ENCODE assay signal across 1 cellular context in the genomic region with DNA sequence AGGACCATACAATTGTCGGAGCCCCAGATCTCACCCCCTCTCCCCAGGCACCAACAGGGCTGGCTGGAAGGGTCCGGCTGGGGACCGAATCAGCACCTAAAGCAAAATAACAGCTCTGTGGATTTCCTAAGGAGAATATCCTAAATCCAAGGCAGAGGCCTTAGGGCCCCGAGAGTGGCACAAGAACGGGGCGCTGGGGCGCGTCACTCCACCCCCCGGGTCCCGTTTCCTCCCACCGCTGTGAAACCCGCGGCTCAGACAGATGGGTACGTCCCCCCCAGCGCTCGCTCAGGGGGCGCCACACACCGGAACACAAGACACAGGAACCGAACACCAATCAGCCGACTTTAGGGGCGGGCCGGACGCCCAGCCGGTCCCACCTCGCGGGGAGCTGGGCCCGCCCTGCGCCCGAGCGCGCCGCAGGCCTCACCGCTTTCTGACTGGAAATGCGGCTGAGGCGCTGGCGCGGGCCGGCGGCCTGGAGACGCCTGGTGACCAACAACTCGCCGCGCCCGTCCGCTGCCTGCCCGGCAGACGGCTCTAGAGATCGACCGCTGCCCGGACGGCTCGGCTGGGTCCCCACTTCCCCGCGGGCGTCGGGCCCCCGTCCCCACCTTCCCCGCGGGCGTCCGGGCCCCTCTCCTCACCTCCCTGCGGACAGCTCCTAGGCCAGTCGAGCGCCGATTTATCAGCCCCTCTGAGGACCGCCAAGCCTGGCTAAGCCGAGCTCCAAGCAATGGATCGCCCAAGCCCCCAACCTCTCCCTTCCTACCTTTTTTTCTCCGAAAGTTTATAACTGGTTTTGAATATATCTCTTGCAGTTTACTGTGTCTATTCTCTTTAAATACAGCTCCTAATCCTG.
TF ChIP-seq lines count a peak whose summit lies in the region.

A gene with protein sequence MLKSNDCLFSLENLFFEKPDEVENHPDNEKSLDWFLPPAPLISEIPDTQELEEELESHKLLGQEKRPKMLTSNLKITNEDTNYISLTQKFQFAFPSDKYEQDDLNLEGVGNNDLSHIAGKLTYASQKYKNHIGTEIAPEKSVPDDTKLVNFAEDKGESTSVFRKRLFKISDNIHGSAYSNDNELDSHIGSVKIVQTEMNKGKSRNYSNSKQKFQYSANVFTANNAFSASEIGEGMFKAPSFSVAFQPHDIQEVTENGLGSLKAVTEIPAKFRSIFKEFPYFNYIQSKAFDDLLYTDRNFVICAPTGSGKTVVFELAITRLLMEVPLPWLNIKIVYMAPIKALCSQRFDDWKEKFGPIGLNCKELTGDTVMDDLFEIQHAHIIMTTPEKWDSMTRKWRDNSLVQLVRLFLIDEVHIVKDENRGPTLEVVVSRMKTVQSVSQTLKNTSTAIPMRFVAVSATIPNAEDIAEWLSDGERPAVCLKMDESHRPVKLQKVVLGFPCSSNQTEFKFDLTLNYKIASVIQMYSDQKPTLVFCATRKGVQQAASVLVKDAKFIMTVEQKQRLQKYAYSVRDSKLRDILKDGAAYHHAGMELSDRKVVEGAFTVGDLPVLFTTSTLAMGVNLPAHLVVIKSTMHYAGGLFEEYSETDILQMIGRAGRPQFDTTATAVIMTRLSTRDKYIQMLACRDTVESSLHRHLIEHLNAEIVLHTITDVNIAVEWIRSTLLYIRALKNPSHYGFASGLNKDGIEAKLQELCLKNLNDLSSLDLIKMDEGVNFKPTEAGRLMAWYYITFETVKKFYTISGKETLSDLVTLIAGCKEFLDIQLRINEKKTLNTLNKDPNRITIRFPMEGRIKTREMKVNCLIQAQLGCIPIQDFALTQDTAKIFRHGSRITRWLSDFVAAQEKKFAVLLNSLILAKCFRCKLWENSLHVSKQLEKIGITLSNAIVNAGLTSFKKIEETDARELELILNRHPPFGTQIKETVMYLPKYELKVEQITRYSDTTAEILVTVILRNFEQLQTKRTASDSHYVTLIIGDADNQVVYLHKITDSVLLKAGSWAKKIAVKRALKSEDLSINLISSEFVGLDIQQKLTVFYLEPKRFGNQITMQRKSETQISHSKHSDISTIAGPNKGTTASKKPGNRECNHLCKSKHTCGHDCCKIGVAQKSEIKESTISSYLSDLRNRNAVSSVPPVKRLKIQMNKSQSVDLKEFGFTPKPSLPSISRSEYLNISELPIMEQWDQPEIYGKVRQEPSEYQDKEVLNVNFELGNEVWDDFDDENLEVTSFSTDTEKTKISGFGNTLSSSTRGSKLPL (N-terminal part only) (minus strand): TSS at position 687 of the 862 bp plus-strand sequence. CDS start 3,755 bp downstream, outside the sequence.

TF ChIP-seq in HepG2, 621 proteins besides CTCF, POLR2A, EP300 and RAD21 (continued from another document and continues in another):
- TF ChIP-seq, protein P1, sequence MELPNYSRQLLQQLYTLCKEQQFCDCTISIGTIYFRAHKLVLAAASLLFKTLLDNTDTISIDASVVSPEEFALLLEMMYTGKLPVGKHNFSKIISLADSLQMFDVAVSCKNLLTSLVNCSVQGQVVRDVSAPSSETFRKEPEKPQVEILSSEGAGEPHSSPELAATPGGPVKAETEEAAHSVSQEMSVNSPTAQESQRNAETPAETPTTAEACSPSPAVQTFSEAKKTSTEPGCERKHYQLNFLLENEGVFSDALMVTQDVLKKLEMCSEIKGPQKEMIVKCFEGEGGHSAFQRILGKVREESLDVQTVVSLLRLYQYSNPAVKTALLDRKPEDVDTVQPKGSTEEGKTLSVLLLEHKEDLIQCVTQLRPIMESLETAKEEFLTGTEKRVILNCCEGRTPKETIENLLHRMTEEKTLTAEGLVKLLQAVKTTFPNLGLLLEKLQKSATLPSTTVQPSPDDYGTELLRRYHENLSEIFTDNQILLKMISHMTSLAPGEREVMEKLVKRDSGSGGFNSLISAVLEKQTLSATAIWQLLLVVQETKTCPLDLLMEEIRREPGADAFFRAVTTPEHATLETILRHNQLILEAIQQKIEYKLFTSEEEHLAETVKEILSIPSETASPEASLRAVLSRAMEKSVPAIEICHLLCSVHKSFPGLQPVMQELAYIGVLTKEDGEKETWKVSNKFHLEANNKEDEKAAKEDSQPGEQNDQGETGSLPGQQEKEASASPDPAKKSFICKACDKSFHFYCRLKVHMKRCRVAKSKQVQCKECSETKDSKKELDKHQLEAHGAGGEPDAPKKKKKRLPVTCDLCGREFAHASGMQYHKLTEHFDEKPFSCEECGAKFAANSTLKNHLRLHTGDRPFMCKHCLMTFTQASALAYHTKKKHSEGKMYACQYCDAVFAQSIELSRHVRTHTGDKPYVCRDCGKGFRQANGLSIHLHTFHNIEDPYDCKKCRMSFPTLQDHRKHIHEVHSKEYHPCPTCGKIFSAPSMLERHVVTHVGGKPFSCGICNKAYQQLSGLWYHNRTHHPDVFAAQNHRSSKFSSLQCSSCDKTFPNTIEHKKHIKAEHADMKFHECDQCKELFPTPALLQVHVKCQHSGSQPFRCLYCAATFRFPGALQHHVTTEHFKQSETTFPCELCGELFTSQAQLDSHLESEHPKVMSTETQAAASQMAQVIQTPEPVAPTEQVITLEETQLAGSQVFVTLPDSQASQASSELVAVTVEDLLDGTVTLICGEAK (IDR thresholded peaks at IDR 0.05) = no peak
- TF ChIP-seq, protein P1 (CRISPR knock-in tag; IDR thresholded peaks at IDR 0.05) = 0 out of 2 replicates have a peak, but pooled peaks have one; percentile 19
- no peak for TF ChIP-seq POGZ (CRISPR knock-in tag; IDR thresholded peaks at IDR 0.05)
- TF ChIP-seq NFKB2 (CRISPR knock-in tag; IDR thresholded peaks at IDR 0.05; ENCODE audit: borderline replicate concordance) = peak; percentile 53; the same call in 1 of the 2 replicates
- peak; percentile 83 for TF ChIP-seq ZNF777 (CRISPR knock-in tag; IDR thresholded peaks at IDR 0.05)
- no peak for TF ChIP-seq SNAPC2 (CRISPR knock-in tag; IDR thresholded peaks at IDR 0.05)
- TF ChIP-seq, protein P2, sequence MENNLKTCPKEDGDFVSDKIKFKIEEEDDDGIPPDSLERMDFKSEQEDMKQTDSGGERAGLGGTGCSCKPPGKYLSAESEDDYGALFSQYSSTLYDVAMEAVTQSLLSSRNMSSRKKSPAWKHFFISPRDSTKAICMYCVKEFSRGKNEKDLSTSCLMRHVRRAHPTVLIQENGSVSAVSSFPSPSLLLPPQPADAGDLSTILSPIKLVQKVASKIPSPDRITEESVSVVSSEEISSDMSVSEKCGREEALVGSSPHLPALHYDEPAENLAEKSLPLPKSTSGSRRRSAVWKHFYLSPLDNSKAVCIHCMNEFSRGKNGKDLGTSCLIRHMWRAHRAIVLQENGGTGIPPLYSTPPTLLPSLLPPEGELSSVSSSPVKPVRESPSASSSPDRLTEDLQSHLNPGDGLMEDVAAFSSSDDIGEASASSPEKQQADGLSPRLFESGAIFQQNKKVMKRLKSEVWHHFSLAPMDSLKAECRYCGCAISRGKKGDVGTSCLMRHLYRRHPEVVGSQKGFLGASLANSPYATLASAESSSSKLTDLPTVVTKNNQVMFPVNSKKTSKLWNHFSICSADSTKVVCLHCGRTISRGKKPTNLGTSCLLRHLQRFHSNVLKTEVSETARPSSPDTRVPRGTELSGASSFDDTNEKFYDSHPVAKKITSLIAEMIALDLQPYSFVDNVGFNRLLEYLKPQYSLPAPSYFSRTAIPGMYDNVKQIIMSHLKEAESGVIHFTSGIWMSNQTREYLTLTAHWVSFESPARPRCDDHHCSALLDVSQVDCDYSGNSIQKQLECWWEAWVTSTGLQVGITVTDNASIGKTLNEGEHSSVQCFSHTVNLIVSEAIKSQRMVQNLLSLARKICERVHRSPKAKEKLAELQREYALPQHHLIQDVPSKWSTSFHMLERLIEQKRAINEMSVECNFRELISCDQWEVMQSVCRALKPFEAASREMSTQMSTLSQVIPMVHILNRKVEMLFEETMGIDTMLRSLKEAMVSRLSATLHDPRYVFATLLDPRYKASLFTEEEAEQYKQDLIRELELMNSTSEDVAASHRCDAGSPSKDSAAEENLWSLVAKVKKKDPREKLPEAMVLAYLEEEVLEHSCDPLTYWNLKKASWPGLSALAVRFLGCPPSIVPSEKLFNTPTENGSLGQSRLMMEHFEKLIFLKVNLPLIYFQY (CRISPR knock-in tag; IDR thresholded peaks at IDR 0.05; ENCODE audit: borderline replicate concordance) = 0 out of 2 replicates have a peak, but pooled peaks have one; percentile 53
- TF ChIP-seq, protein P3, sequence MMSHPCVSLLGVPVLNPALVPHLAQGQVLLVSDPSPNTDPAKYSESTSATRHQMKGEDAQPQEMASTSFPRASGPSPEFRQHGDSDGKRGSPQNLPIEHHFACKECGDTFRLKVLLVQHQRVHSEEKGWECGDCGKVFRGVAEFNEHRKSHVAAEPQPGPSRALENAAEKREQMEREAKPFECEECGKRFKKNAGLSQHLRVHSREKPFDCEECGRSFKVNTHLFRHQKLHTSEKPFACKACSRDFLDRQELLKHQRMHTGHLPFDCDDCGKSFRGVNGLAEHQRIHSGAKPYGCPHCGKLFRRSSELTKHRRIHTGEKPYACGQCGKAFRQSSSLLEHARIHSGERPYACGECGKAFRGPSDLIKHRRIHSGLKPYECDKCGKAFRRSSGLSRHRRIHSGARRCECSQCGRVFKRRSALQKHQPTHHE (CRISPR knock-in tag; IDR thresholded peaks at IDR 0.05; ENCODE audit: borderline replicate concordance) = no peak
- peak; percentile 78 for TF ChIP-seq PHF8 (CRISPR knock-in tag; IDR thresholded peaks at IDR 0.05)
- TF ChIP-seq RFX1 (IDR thresholded peaks at IDR 0.05) = no peak
- peak; percentile 47 for TF ChIP-seq SAP130 (CRISPR knock-in tag; IDR thresholded peaks at IDR 0.05; ENCODE audit: low read depth)
- no peak for TF ChIP-seq ZNF773 (CRISPR knock-in tag; IDR thresholded peaks at IDR 0.05; ENCODE audit: borderline replicate concordance)
- TF ChIP-seq FOXO1 (CRISPR knock-in tag; IDR thresholded peaks at IDR 0.05) = no peak
- TF ChIP-seq ZNF20 (CRISPR knock-in tag; IDR thresholded peaks at IDR 0.05) = no peak
- TF ChIP-seq ZNF607 (CRISPR knock-in tag; IDR thresholded peaks at IDR 0.05; ENCODE audit: borderline replicate concordance) = 0 out of 2 replicates have a peak, but pooled peaks have one; percentile 26
- peak; percentile 56; the same call in 1 of the 2 replicates for TF ChIP-seq KAT8 (CRISPR knock-in tag; IDR thresholded peaks at IDR 0.05)
- TF ChIP-seq ARHGAP35 (CRISPR knock-in tag; IDR thresholded peaks at IDR 0.05; ENCODE audit: borderline replicate concordance) = 0 out of 2 replicates have a peak, but pooled peaks have one; percentile 59
- TF ChIP-seq ZNF296 (CRISPR knock-in tag; conservative IDR thresholded peaks at IDR 0.05) = no peak
- TF ChIP-seq ZNF790 (CRISPR knock-in tag; IDR thresholded peaks at IDR 0.05; ENCODE audit: borderline replicate concordance) = 0 out of 2 replicates have a peak, but pooled peaks have one; percentile 44
- TF ChIP-seq SRSF9 (IDR thresholded peaks at IDR 0.05; ENCODE audit: borderline replicate concordance, insufficient read depth, low read depth, low read length, poor library complexity, severe bottlenecking) = no peak
- TF ChIP-seq, protein P4, sequence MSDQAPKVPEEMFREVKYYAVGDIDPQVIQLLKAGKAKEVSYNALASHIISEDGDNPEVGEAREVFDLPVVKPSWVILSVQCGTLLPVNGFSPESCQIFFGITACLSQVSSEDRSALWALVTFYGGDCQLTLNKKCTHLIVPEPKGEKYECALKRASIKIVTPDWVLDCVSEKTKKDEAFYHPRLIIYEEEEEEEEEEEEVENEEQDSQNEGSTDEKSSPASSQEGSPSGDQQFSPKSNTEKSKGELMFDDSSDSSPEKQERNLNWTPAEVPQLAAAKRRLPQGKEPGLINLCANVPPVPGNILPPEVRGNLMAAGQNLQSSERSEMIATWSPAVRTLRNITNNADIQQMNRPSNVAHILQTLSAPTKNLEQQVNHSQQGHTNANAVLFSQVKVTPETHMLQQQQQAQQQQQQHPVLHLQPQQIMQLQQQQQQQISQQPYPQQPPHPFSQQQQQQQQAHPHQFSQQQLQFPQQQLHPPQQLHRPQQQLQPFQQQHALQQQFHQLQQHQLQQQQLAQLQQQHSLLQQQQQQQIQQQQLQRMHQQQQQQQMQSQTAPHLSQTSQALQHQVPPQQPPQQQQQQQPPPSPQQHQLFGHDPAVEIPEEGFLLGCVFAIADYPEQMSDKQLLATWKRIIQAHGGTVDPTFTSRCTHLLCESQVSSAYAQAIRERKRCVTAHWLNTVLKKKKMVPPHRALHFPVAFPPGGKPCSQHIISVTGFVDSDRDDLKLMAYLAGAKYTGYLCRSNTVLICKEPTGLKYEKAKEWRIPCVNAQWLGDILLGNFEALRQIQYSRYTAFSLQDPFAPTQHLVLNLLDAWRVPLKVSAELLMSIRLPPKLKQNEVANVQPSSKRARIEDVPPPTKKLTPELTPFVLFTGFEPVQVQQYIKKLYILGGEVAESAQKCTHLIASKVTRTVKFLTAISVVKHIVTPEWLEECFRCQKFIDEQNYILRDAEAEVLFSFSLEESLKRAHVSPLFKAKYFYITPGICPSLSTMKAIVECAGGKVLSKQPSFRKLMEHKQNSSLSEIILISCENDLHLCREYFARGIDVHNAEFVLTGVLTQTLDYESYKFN (CRISPR knock-in tag; conservative IDR thresholded peaks at IDR 0.05) = 0 out of 2 replicates have a peak, but pooled peaks have one; percentile 14
- TF ChIP-seq XRCC5 (optimal IDR thresholded peaks at IDR 0.05; ENCODE audit: low read length) = peak; percentile 47
- TF ChIP-seq REPIN1 (CRISPR knock-in tag; IDR thresholded peaks at IDR 0.05; ENCODE audit: borderline replicate concordance, low read depth) = no peak
- TF ChIP-seq YEATS2 (CRISPR knock-in tag; IDR thresholded peaks at IDR 0.05; ENCODE audit: borderline replicate concordance) = 0 out of 2 replicates have a peak, but pooled peaks have one; percentile 19
- TF ChIP-seq TSC22D2 (CRISPR knock-in tag; IDR thresholded peaks at IDR 0.05; ENCODE audit: borderline replicate concordance) = 0 out of 2 replicates have a peak, but pooled peaks have one; percentile 17
- TF ChIP-seq ZNF501 (CRISPR knock-in tag; IDR thresholded peaks at IDR 0.05) = peak; percentile 56; the same call in 1 of the 2 replicates
- peak; percentile 66; the same call in 1 of the 2 replicates for TF ChIP-seq KMT2A (CRISPR knock-in tag; IDR thresholded peaks at IDR 0.05)
- peak; percentile 86 for TF ChIP-seq ZMYM4 (CRISPR knock-in tag; IDR thresholded peaks at IDR 0.05)
- peak; percentile 51; the same call in 1 of the 2 replicates for TF ChIP-seq ZNF768 (CRISPR knock-in tag; IDR thresholded peaks at IDR 0.05)
